22 cellular contexts compared by ENCODE assay signal in genomic region chr20:58328836-58329235, GRCh38. TPM values are rescaled to one million over a fixed set of nuclear protein-coding genes. Genes with fewer than 3 reads are reported as not detected.
DNase-seq lines count a peak whose midpoint lies in the region; ATAC-seq, FAIRE-seq and TF ChIP-seq lines count a peak whose summit lies in the region.
"Had no signal": no experiment of that assay in that cellular context is flagged by ENCODE, and none has a peak within 500 bp of the region (broad histone marks: within the 10 kb centered on the region; RNA-seq: fewer than 3 reads in every experiment).

No MANE protein-coding gene starts in this region.

- H2BK120ac ChIP-seq in IMR-90 (ENCODE audit: low read depth, low read length) (no peak overlapping the region), trophoblast cell (ENCODE audit: insufficient read depth, low read length, poor library complexity) (no peak overlapping the region)

- no peak overlapping the region for H3K4ac ChIP-seq in IMR-90 (ENCODE audit: low read depth, low read length)
- no peak overlapping the region for H3K4ac ChIP-seq in trophoblast cell (ENCODE audit: low read depth, low read length)

- H3K4me3 Mint-ChIP-seq in GM23338 = no peak overlapping the region
- H3K4me3 Mint-ChIP-seq in dendritic cell treated with granulocyte-macrophage colony-stimulating factor and Interleukin-4, amounts not matched to agents 40 ng/mL and 50 ng/mL, for 4 days = no peak overlapping the region
- H3K4me3 Mint-ChIP-seq: HFFc6 had no signal

- no peaks in the 10 kb centered on the region for H3K27me3 Mint-ChIP-seq in GM23338 (ENCODE audit: insufficient read depth, low read depth, poor library complexity)
- H3K27me3 Mint-ChIP-seq in dendritic cell treated with granulocyte-macrophage colony-stimulating factor and Interleukin-4, amounts not matched to agents 40 ng/mL and 50 ng/mL, for 4 days = no peaks in the 10 kb centered on the region
- H3K27me3 Mint-ChIP-seq: CD4-positive, CD25-positive, alpha-beta regulatory T cell had no signal

- intact Hi-C loops in IMR-90 (cut with micrococcal nuclease) = loop anchor here (5.0 kb wide), 1 partner anchor 48 kb away; no protein-coding TSS in a partner anchor
- intact Hi-C loops in dendritic cell treated with granulocyte-macrophage colony-stimulating factor and Interleukin-4, amounts not matched to agents 40 ng/mL and 50 ng/mL, for 4 days (cut with micrococcal nuclease) = no loop called here
- intact Hi-C loops in HepG2 (cut with micrococcal nuclease; ENCODE audit: unreplicated experiment) = no loop called here

- no peaks in the 10 kb centered on the region for H3K9me3 Mint-ChIP-seq in GM23338
- H3K9me3 Mint-ChIP-seq in dendritic cell treated with granulocyte-macrophage colony-stimulating factor and Interleukin-4, amounts not matched to agents 40 ng/mL and 50 ng/mL, for 4 days = no peaks in the 10 kb centered on the region
- H3K9me3 Mint-ChIP-seq: CD4-positive, CD25-positive, alpha-beta regulatory T cell; HFFc6 had no signal

- no peaks in the 10 kb centered on the region for H3K36me3 Mint-ChIP-seq in GM23338 (ENCODE audit: low read depth)
- peaks cover 22% of the 10 kb centered on the region for H3K36me3 Mint-ChIP-seq in dendritic cell treated with granulocyte-macrophage colony-stimulating factor and Interleukin-4, amounts not matched to agents 40 ng/mL and 50 ng/mL, for 4 days (ENCODE audit: low read depth)

- DNase-seq in GM23338 (ENCODE audit: low spot score) (peak; percentile 72), IMR-90 (no peak), trophoblast cell (peak; percentile 48 to 80), HepG2 (ENCODE audit: low spot score) (no peak), SK-N-SH (no peak)
- DNase-seq: CD4-positive, CD25-positive, alpha-beta regulatory T cell; DMS79; H7; HFFc6; NCI-H1105; NCI-H146; NCI-H2029; NCI-H2227 treated with DMSO at 0.1 percent for 48 hours; NCI-H510A; NCI-H774; NK-92 treated with Interleukin-12 subunit alpha and Interleukin-12 subunit beta, amount 100 ng/mL, for 24 hours; Peyer's patch; SJCRH30 had no signal

- H3K4me2 ChIP-seq in GM23338 = no peak overlapping the region
- H3K4me2 ChIP-seq in IMR-90 (ENCODE audit: low read depth, low read length) = peak overlapping the region; percentile 46; the same call in 1 of the 2 replicates
- H3K4me2 ChIP-seq in trophoblast cell (ENCODE audit: low read length) = no peak overlapping the region
- no peak overlapping the region for H3K4me2 ChIP-seq in HepG2 (ENCODE audit: low read depth, low read length)
- H3K4me2 ChIP-seq in SK-N-SH = no peak overlapping the region
- H3K4me2 ChIP-seq: KMS-11 had no signal

- H3K27me3 ChIP-seq in GM23338 (ENCODE audit: insufficient read depth) (no peaks in the 10 kb centered on the region), IMR-90 (ENCODE audit: control insufficient read depth, insufficient read depth, low read length) (no peaks in the 10 kb centered on the region), trophoblast cell (ENCODE audit: insufficient read depth, low read length) (no peaks in the 10 kb centered on the region), HepG2 (ENCODE audit: control insufficient read depth in 1 of 2, insufficient read depth in 2 of 2, low read length in 2 of 2) (no peaks in the 10 kb centered on the region), SK-N-SH (ENCODE audit: insufficient read depth) (no peaks in the 10 kb centered on the region)
- H3K27me3 ChIP-seq: Peyer's patch, SJCRH30 had no signal

- no peak overlapping the region for H3K56ac ChIP-seq in IMR-90 (ENCODE audit: extremely low read depth, insufficient read depth, low read length)

- no peak overlapping the region for H4K91ac ChIP-seq in IMR-90 (ENCODE audit: insufficient read depth, low read depth, low read length)
- no peak overlapping the region for H4K91ac ChIP-seq in trophoblast cell (ENCODE audit: low read depth, low read length)

- no peak for FAIRE-seq in HepG2 (lab: Jason Lieb, UNC)

- POLR2A ChIA-PET in IMR-90 (lab: Charles Lee; ENCODE audit: unreplicated experiment) (no interaction called here), HepG2 (lab: Yijun Ruan, JAX) (no interaction called here), SK-N-SH (lab: Yijun Ruan, JAX) (no interaction called here)

- H2BK5ac ChIP-seq in IMR-90 (ENCODE audit: low read depth, low read length, poor library complexity, severe bottlenecking) = no peak overlapping the region
- H2BK5ac ChIP-seq in trophoblast cell (ENCODE audit: low read depth, low read length, poor library complexity) = no peak overlapping the region

- H3K9me3 ChIP-seq in IMR-90 (ENCODE audit: control insufficient read depth, insufficient read depth, low read length) (no peaks in the 10 kb centered on the region), trophoblast cell (ENCODE audit: insufficient read depth, low read depth, low read length) (no peaks in the 10 kb centered on the region), HepG2 (ENCODE audit: low read length) (no peaks in the 10 kb centered on the region), SK-N-SH (no peaks in the 10 kb centered on the region)
- H3K9me3 ChIP-seq: Peyer's patch, SJCRH30 had no signal

- H4K20me1 ChIP-seq in GM23338 (replicated peaks; ENCODE audit: insufficient read depth) (peaks cover 4% of the 10 kb centered on the region; the same call in 1 of the 2 replicates), IMR-90 (ENCODE audit: insufficient read depth, low read length) (peaks cover 52% of the 10 kb centered on the region), HepG2 (ENCODE audit: insufficient read depth, low read length) (no peaks in the 10 kb centered on the region), SK-N-SH (ENCODE audit: insufficient read depth) (peaks cover 62% of the 10 kb centered on the region)

- H4K8ac ChIP-seq in IMR-90 (ENCODE audit: low read depth in 2 of 2, low read length in 2 of 2) (no peak overlapping the region), trophoblast cell (ENCODE audit: low read depth, low read length) (no peak overlapping the region)

- H3K9me1 ChIP-seq in IMR-90 (ENCODE audit: insufficient read depth, low read length) = peaks cover 10% of the 10 kb centered on the region; the same call in 1 of the 2 replicates

- peaks cover 15% of the 10 kb centered on the region for H3K4me1 Mint-ChIP-seq in GM23338
- peaks cover 47% of the 10 kb centered on the region for H3K4me1 Mint-ChIP-seq in dendritic cell treated with granulocyte-macrophage colony-stimulating factor and Interleukin-4, amounts not matched to agents 40 ng/mL and 50 ng/mL, for 4 days (ENCODE audit: low read depth)

- H2AK5ac ChIP-seq in IMR-90 (ENCODE audit: low read depth, low read length) = no peak overlapping the region
- no peak overlapping the region for H2AK5ac ChIP-seq in trophoblast cell (ENCODE audit: low read length)

- CTCF ChIA-PET in IMR-90 (lab: Yijun Ruan, JAX) = no interaction called here
- CTCF ChIA-PET in HepG2 (lab: Yijun Ruan, JAX; ENCODE audit: low intra/inter-chr PET ratio, low total read pairs) = no interaction called here
- CTCF ChIA-PET in SK-N-SH (lab: Yijun Ruan, JAX) = no interaction called here

- H3F3A ChIP-seq in GM23338 (replicated peaks; ENCODE audit: low read depth) = 0 out of 2 replicates have a peak, but pooled peaks cover 3% of the 10 kb centered on the region
- no peaks in the 10 kb centered on the region for H3F3A ChIP-seq in SK-N-SH (replicated peaks; ENCODE audit: insufficient read depth)

- H2BK12ac ChIP-seq in trophoblast cell (ENCODE audit: low read length) = no peak overlapping the region

- dilution Hi-C loops in IMR-90 (cut with HindIII; ENCODE audit: low sequenced_read_pairs, unreplicated experiment) = no loop called here

- H3K23ac ChIP-seq in IMR-90 (ENCODE audit: low read depth, low read length) (no peak overlapping the region), trophoblast cell (ENCODE audit: low read length) (no peak overlapping the region)

- H4K12ac ChIP-seq in trophoblast cell (ENCODE audit: low read depth, low read length) = no peak overlapping the region

- TF ChIP-seq POLR2A in IMR-90 (IDR thresholded peaks at IDR 0.05; ENCODE audit: low read depth, low read length) (no peak), HepG2 (IDR thresholded peaks at IDR 0.05; ENCODE audit: insufficient read depth in 1 of 2, low read depth in 2 of 2, low read length in 2 of 2) (no peak)

- no peak overlapping the region for H2BK15ac ChIP-seq in IMR-90 (ENCODE audit: low read depth, low read length)

- peak overlapping the region; percentile 34; the same call in 1 of the 2 replicates for H3K27ac Mint-ChIP-seq in GM23338
- peak overlapping the region; percentile 60 for H3K27ac Mint-ChIP-seq in dendritic cell treated with granulocyte-macrophage colony-stimulating factor and Interleukin-4, amounts not matched to agents 40 ng/mL and 50 ng/mL, for 4 days
- H3K27ac Mint-ChIP-seq: HFFc6 had no signal

- no peaks in the 10 kb centered on the region for H3K36me3 ChIP-seq in GM23338 (ENCODE audit: insufficient read depth)
- peaks cover 2% of the 10 kb centered on the region; the same call in 1 of the 2 replicates for H3K36me3 ChIP-seq in IMR-90 (ENCODE audit: control insufficient read depth, insufficient read depth, low read length)
- H3K36me3 ChIP-seq in trophoblast cell (ENCODE audit: control insufficient read depth in 1 of 2, insufficient read depth in 2 of 2, low read length in 2 of 2) = no peaks in the 10 kb centered on the region
- H3K36me3 ChIP-seq in HepG2 (replicated peaks in 1 of 2; ENCODE audit: control insufficient read depth in 1 of 2, insufficient read depth in 2 of 2, low read length in 2 of 2) = peaks cover 2 to 11% of the 10 kb centered on the region in 2 experiments; a peak in 1 of 5 replicates
- H3K36me3 ChIP-seq in SK-N-SH (replicated peaks in 1 of 2; ENCODE audit: control insufficient read depth in 1 of 2, insufficient read depth in 2 of 2, low read length in 1 of 2) = peaks cover 14 to 22% of the 10 kb centered on the region in 2 experiments
- H3K36me3 ChIP-seq: Peyer's patch had no signal

- H3K18ac ChIP-seq in IMR-90 (ENCODE audit: low read depth, low read length) (no peak overlapping the region), trophoblast cell (ENCODE audit: low read length) (no peak overlapping the region)

- no TSS peak for BruUV-seq in IMR-90 (replicated peaks; lab: Mats Ljungman, UMichigan)
- no TSS peak for BruUV-seq in HepG2 (replicated peaks; lab: Mats Ljungman, UMichigan)

- peak; percentile 68 for ATAC-seq in GM23338
- peak; percentile 40; the same call in 1 of the 2 replicates for ATAC-seq in IMR-90 (ENCODE audit: low read depth)
- ATAC-seq in HepG2 = no peak
- no peak for ATAC-seq in GM18861 (IDR thresholded peaks at IDR 0.05; ENCODE audit: unreplicated experiment)

- peaks cover 7% of the 10 kb centered on the region; the same call in 1 of the 2 replicates for H3K4me1 ChIP-seq in GM23338 (ENCODE audit: insufficient read depth)
- peaks cover 5% of the 10 kb centered on the region; the same call in 1 of the 2 replicates for H3K4me1 ChIP-seq in IMR-90 (ENCODE audit: control insufficient read depth, insufficient read depth, low read length)
- H3K4me1 ChIP-seq in trophoblast cell (ENCODE audit: control insufficient read depth in 1 of 2, insufficient read depth in 2 of 2, low read length in 2 of 2) = no peaks in the 10 kb centered on the region
- H3K4me1 ChIP-seq in HepG2 (ENCODE audit: insufficient read depth, low read length) = peaks cover 12% of the 10 kb centered on the region
- H3K4me1 ChIP-seq in SK-N-SH (ENCODE audit: control insufficient read depth in 1 of 2, insufficient read depth in 2 of 2, low read depth in 1 of 2, low read length in 1 of 2) = peaks cover 0 to 3% of the 10 kb centered on the region in 2 experiments; a peak in 2 of 4 replicates
- H3K4me1 ChIP-seq: Peyer's patch had no signal

- TF ChIP-seq CTCF in GM23338 (conservative IDR thresholded peaks at IDR 0.05; ENCODE audit: low read depth in 2 of 2) = no peak
- TF ChIP-seq CTCF in IMR-90 (conservative IDR thresholded peaks at IDR 0.05; ENCODE audit: low read depth, low read length) = no peak
- TF ChIP-seq CTCF in HepG2 (CRISPR knock-in tag; IDR thresholded peaks at IDR 0.05) = no peak
- TF ChIP-seq CTCF in SK-N-SH (IDR thresholded peaks at IDR 0.05) = no peak

- no peak overlapping the region for H3K14ac ChIP-seq in IMR-90 (replicated peaks; ENCODE audit: low read depth, low read length)
- no peak overlapping the region for H3K14ac ChIP-seq in trophoblast cell (ENCODE audit: low read length)

- no peak overlapping the region for H2BK20ac ChIP-seq in IMR-90 (ENCODE audit: low read depth, low read length)

- no peaks in the 10 kb centered on the region for H3K9me2 ChIP-seq in GM23338 (ENCODE audit: insufficient read depth)
- H3K9me2 ChIP-seq in SK-N-SH = no peaks in the 10 kb centered on the region

- H2AFZ ChIP-seq in GM23338 (no peak overlapping the region), IMR-90 (replicated peaks; ENCODE audit: low read length, poor library complexity) (no peak overlapping the region), trophoblast cell (ENCODE audit: insufficient read depth, low read length, poor library complexity) (no peak overlapping the region), HepG2 (ENCODE audit: low read length) (no peak overlapping the region), SK-N-SH (ENCODE audit: low read depth) (no peak overlapping the region)

- WGBS in IMR-90 (ENCODE audit: extremely low coverage in 2 of 2, insufficient read length in 1 of 2), 2 experiments = no CpG with 5 or more reads among the region's 7 CpGs
- no CpG with 5 or more reads among the region's 7 CpGs for WGBS in trophoblast cell (ENCODE audit: extremely low coverage, insufficient coverage, insufficient read length)
- WGBS in HepG2 (ENCODE audit: low lambda C conversion rate) = 94% methylated on average over 7 of the region's 7 CpGs
- WGBS in SK-N-SH (ENCODE audit: low lambda C conversion rate) = 93% methylated on average over 7 of the region's 7 CpGs

- H3K4me3 ChIP-seq in GM23338 (no peak overlapping the region), IMR-90 (ENCODE audit: insufficient read depth, low read depth, low read length) (no peak overlapping the region), trophoblast cell (ENCODE audit: low read depth, low read length) (no peak overlapping the region), HepG2 (replicated peaks in 1 of 3; ENCODE audit: insufficient read depth in 1 of 3, low read depth in 2 of 3, low read length in 3 of 3) (no peak overlapping the region), SK-N-SH (ENCODE audit: low read depth in 2 of 2, low read length in 1 of 2) (no peak overlapping the region)
- H3K4me3 ChIP-seq: Peyer's patch, SJCRH30 had no signal

- no peak overlapping the region for H4K5ac ChIP-seq in IMR-90 (ENCODE audit: low read depth, low read length)

- H3K79me1 ChIP-seq in IMR-90 (ENCODE audit: low read depth in 1 of 2, low read length in 2 of 2) (peaks cover 17 to 64% of the 10 kb centered on the region in 2 experiments), trophoblast cell (ENCODE audit: low read length) (no peaks in the 10 kb centered on the region)

- H2AK9ac ChIP-seq in IMR-90 (replicated peaks; ENCODE audit: low read depth, low read length, poor library complexity) = no peak overlapping the region

- peaks cover 70% of the 10 kb centered on the region for H3K79me2 ChIP-seq in GM23338 (replicated peaks; ENCODE audit: insufficient read depth)
- H3K79me2 ChIP-seq in trophoblast cell (ENCODE audit: control insufficient read depth, insufficient read depth, low read length, poor library complexity) = no peaks in the 10 kb centered on the region
- peaks cover 29% of the 10 kb centered on the region for H3K79me2 ChIP-seq in HepG2 (ENCODE audit: insufficient read depth, low read length)
- H3K79me2 ChIP-seq in SK-N-SH (ENCODE audit: insufficient read depth) = peaks cover 99% of the 10 kb centered on the region

- H3K9ac ChIP-seq in IMR-90 (ENCODE audit: low read depth, low read length) = no peak overlapping the region
- H3K9ac ChIP-seq in trophoblast cell (ENCODE audit: low read length) = no peak overlapping the region
- H3K9ac ChIP-seq in HepG2 (ENCODE audit: insufficient read depth, low read depth, low read length) = no peak overlapping the region
- H3K9ac ChIP-seq in SK-N-SH = no peak overlapping the region
- H3K9ac ChIP-seq: KMS-11 had no signal

- TF ChIP-seq RAD21 in IMR-90 (IDR thresholded peaks at IDR 0.05; ENCODE audit: low read length) (no peak), HepG2 (CRISPR knock-in tag; IDR thresholded peaks at IDR 0.05) (no peak), SK-N-SH (IDR thresholded peaks at IDR 0.05; ENCODE audit: low read length) (no peak)

- in situ Hi-C loops in IMR-90 (cut with MboI; ENCODE audit: low sequenced_read_pairs) (no loop called here), HepG2 (cut with HindIII; ENCODE audit: extremely low pct_ligation_motif_present, low pct_unique_long_range_greater_than_20kb) (no loop called here)

- H3K27ac ChIP-seq in GM23338 (ENCODE audit: low read depth) (peak overlapping the region; percentile 84), IMR-90 (ENCODE audit: insufficient read depth, low read length) (no peak overlapping the region), trophoblast cell (ENCODE audit: low read depth, low read length) (no peak overlapping the region), HepG2 (ENCODE audit: extremely low read length, insufficient read depth, low read length) (no peak overlapping the region), SK-N-SH (ENCODE audit: low read depth in 2 of 2, low read length in 1 of 2) (no peak overlapping the region)
- H3K27ac ChIP-seq: HL-60, KMS-11, Peyer's patch, SJCRH30 had no signal

- TF ChIP-seq EP300 in HepG2 (IDR thresholded peaks at IDR 0.05; ENCODE audit: low read depth in 2 of 2, low read length in 2 of 2) = no peak
- no peak for TF ChIP-seq EP300 in HepG2 (CRISPR knock-in tag; IDR thresholded peaks at IDR 0.05; ENCODE audit: borderline replicate concordance)
- no peak for TF ChIP-seq EP300 in SK-N-SH (IDR thresholded peaks at IDR 0.05; ENCODE audit: borderline replicate concordance in 1 of 2, low read depth in 1 of 2, low read length in 1 of 2)

RNA-seq across cellular contexts. Expression of gene RAB22A, which starts 19.3 kb away (rescaled TPM):
- total RNA-seq in GM23338 (2014; rRNA removed; shearing (Covaris generic)) = 6.0 and 6.8 TPM in 2 replicates
- polyA plus RNA-seq in GM23338 (2016; fragmentation: Nextera tagmentation; extraction: Ambion mirVana) (3.1 and 3.3 TPM in 2 replicates), IMR-90 (2012; rRNA removed) (7.9 and 8.4 TPM in 2 replicates), HepG2 (2011; rRNA removed) (10.6 and 10.7 TPM in 2 replicates), SK-N-SH (2012; rRNA removed) (10.7 and 12.7 TPM in 2 replicates)
- total RNA-seq in IMR-90 (2012; rRNA removed) (8.2 and 16.1 TPM in 2 replicates), HepG2 (2016; rRNA removed; fragmentation: Illumina TruSeq; extraction: Trizol) (11.2 and 16.2 TPM in 2 replicates)
- 3.4 and 4.3 TPM in 2 replicates for polyA plus RNA-seq in IMR-90 (2012; cell fraction: cytosol; rRNA removed)
- polyA plus RNA-seq in IMR-90 (2012; cell fraction: nucleus; rRNA removed; ENCODE audit: low replicate concordance) = 15.6 and 16.5 TPM in 2 replicates
- 7.7 and 8.0 TPM in 2 replicates for polyA plus RNA-seq in trophoblast cell (2013)
- total RNA-seq in HepG2 (2016; cell fraction: cytosol; rRNA removed; fragmentation: Illumina TruSeq; extraction: Trizol; ENCODE audit: low read depth) = 3.2 TPM in 2 replicates
- total RNA-seq in HepG2 (2016; cell fraction: insoluble cytoplasmic fraction; rRNA removed; fragmentation: Illumina TruSeq; extraction: Trizol) = 11.4 and 14.3 TPM in 2 replicates
- 12.0 and 12.3 TPM in 2 replicates for total RNA-seq in HepG2 (2016; cell fraction: membrane; rRNA removed; fragmentation: Illumina TruSeq; extraction: Trizol)
- total RNA-seq in HepG2 (2016; cell fraction: nucleus; rRNA removed; fragmentation: Illumina TruSeq; extraction: Trizol) = 10.4 and 11.0 TPM in 2 replicates
- polyA plus RNA-seq in HepG2 (2011; cell fraction: cytosol; rRNA removed) = 4.3 and 7.7 TPM in 2 replicates
- polyA plus RNA-seq in HepG2 (2011; cell fraction: nucleus; rRNA removed) = 9.1 and 10.7 TPM in 2 replicates
- polyA plus RNA-seq in HepG2 (2012) = 8.1 and 8.6 TPM in 2 replicates
- polyA plus RNA-seq in HepG2 (2016; cell fraction: cytosol; fragmentation: Illumina TruSeq; extraction: Trizol; ENCODE audit: low read depth) = 3.2 and 4.1 TPM in 2 replicates
- 11.4 and 11.5 TPM in 2 replicates for polyA plus RNA-seq in HepG2 (2016; cell fraction: insoluble cytoplasmic fraction; fragmentation: Illumina TruSeq; extraction: Trizol; ENCODE audit: low read depth)
- 8.1 and 10.1 TPM in 2 replicates for polyA plus RNA-seq in HepG2 (2016; cell fraction: membrane; fragmentation: Illumina TruSeq; extraction: Trizol; ENCODE audit: low read depth)
- 12.2 and 13.1 TPM in 2 replicates for polyA plus RNA-seq in HepG2 (2016; cell fraction: nucleus; fragmentation: Illumina TruSeq; extraction: Trizol; ENCODE audit: insufficient read depth, low read depth)
- polyA minus RNA-seq in HepG2 (2011; rRNA and poly(A)+ RNA removed; ENCODE audit: low replicate concordance) = 22.2 and 25.1 TPM in 2 replicates
- polyA minus RNA-seq in HepG2 (2011; cell fraction: cytosol; rRNA and poly(A)+ RNA removed) = 9.8 and 13.5 TPM in 2 replicates
- 32.2 and 33.1 TPM in 2 replicates for polyA minus RNA-seq in HepG2 (2011; cell fraction: nucleus; rRNA and poly(A)+ RNA removed)
- 13.3 and 15.3 TPM in 2 replicates for polyA plus RNA-seq in SK-N-SH (2012; cell fraction: cytosol; rRNA removed)
- polyA plus RNA-seq in SK-N-SH (2012; cell fraction: nucleus; rRNA removed) = 10.0 and 17.3 TPM in 2 replicates

Comparison
In these comparisons a context has a peak if more than half of its experiments do, and no peak if none do; other contexts are left out.
1. ATAC-seq: peak in GM23338 (single experiment) and IMR-90 (single experiment); none in HepG2 (single experiment) and GM18861 (single experiment).
2. DNase-seq: peak in GM23338 (single experiment) and trophoblast cell (2 of 2); none in IMR-90 (single experiment), HepG2 (single experiment) and SK-N-SH (single experiment).